In the genomic region with DNA sequence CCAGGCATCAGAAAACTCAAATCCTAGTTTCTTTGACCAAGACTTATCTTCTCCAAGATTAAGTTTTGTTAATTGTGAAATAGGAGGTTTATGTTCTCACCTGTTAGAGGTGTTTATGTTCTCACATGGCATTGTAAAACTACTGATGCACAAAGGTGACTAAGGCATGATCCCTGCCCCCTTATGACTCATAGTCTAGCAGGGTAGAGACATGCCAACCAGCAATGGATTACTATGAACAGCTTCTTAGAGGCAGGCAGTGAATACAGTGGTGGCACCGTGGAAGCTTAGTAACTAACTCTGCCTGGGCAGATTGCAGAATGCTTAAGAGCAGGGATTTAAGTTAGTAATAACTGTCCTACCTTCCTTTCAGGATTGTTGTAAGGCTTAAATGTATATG, we compare ENCODE assay signal across 17 cellular contexts.
DNase-seq lines count a peak whose midpoint lies in the region; FAIRE-seq and TF ChIP-seq lines count a peak whose summit lies in the region.
"Had no signal": no experiment of that assay in that cellular context is flagged by ENCODE, and none has a peak within 500 bp of the region (broad histone marks: within the 10 kb centered on the region; RNA-seq: fewer than 3 reads in every experiment).

No MANE protein-coding gene starts in this region.

- TF ChIP-seq CTCF in MM.1S (IDR thresholded peaks at IDR 0.05; ENCODE audit: low read length) (no peak), bronchial epithelial cell (IDR thresholded peaks at IDR 0.05; ENCODE audit: insufficient read depth, low read length, severe bottlenecking) (no peak), vagina (IDR thresholded peaks at IDR 0.05) (no peak), GM10266 (IDR thresholded peaks at IDR 0.05; ENCODE audit: control insufficient read depth, insufficient read depth, low read depth, missing control alignments) (no peak)

- no peaks in the 10 kb centered on the region for H3K9me2 ChIP-seq in MM.1S (replicated peaks; ENCODE audit: insufficient read depth, low read length)

- TF ChIP-seq POLR2A in vagina (IDR thresholded peaks at IDR 0.05): no peak

- H3K9me3 ChIP-seq in MM.1S (replicated peaks; ENCODE audit: insufficient read depth, low read length) (no peaks in the 10 kb centered on the region), vagina (no peaks in the 10 kb centered on the region)

- DNase-seq in ACHN: peak; percentile 77
- no peak for DNase-seq in MM.1S
- DNase-seq in bronchial epithelial cell (ENCODE audit: low read depth): peak; percentile 96
- DNase-seq in kidney glomerular epithelial cell (lab: John Stamatoyannopoulos, UW): peak; percentile 76
- DNase-seq in vagina (ENCODE audit: extremely low spot score in 2 of 2): no peak
- DNase-seq in SKM-1 treated with dmso at 0.1 percent for 144 hours (lab: John Stamatoyannopoulos, UW; ENCODE audit: unreplicated experiment): no peak
- no peak for DNase-seq in GM10266 (ENCODE audit: extremely low spot score)
- DNase-seq: AML-193, DMS153, EL, H7, NCI-H1417 treated with DMSO at 0.1 percent for 48 hours, NCI-H1930, NCI-H748 treated with DMSO at 0.1 percent for 48 hours, PC-3 had no signal

- no peak overlapping the region for H3K9ac ChIP-seq in MM.1S (ENCODE audit: low read length)

- H3K27ac ChIP-seq in MM.1S (ENCODE audit: low read length) (no peak overlapping the region), vagina (no peak overlapping the region)

- no peaks in the 10 kb centered on the region for H3K36me3 ChIP-seq in MM.1S (replicated peaks; ENCODE audit: insufficient read depth, low read length)
- H3K36me3 ChIP-seq in bronchial epithelial cell (ENCODE audit: control insufficient read depth, insufficient read depth, low read length): no peaks in the 10 kb centered on the region
- no peaks in the 10 kb centered on the region for H3K36me3 ChIP-seq in vagina

- H3K4me3 ChIP-seq in MM.1S (ENCODE audit: low read length) (no peak overlapping the region), bronchial epithelial cell (ENCODE audit: low read depth, low read length) (no peak overlapping the region), vagina (no peak overlapping the region)

- FAIRE-seq in bronchial epithelial cell (lab: Jason Lieb, UNC): no peak
- FAIRE-seq: GM19239, HTR-8/SVneo had no signal

- H3K4me1 ChIP-seq in MM.1S (ENCODE audit: low read length) (peaks cover 39% of the 10 kb centered on the region), vagina (no peaks in the 10 kb centered on the region)

- H3F3A ChIP-seq in MM.1S (ENCODE audit: insufficient read depth, low read length): peaks cover 22% of the 10 kb centered on the region; the same call in 1 of the 2 replicates

- H4K20me1 ChIP-seq in MM.1S (ENCODE audit: insufficient read depth, low read length): no peaks in the 10 kb centered on the region

- intact Hi-C loops in vagina (cut with DNase I): no loop called here

- H2AFZ ChIP-seq in MM.1S (ENCODE audit: low read length): no peak overlapping the region

- no peaks in the 10 kb centered on the region for H3K27me3 ChIP-seq in MM.1S (replicated peaks; ENCODE audit: insufficient read depth, low read length)
- H3K27me3 ChIP-seq in bronchial epithelial cell (ENCODE audit: control insufficient read depth, insufficient read depth, low read length): no peaks in the 10 kb centered on the region
- H3K27me3 ChIP-seq in vagina: no peaks in the 10 kb centered on the region

- in situ Hi-C loops in ACHN (cut with HindIII; ENCODE audit: low pct_ligation_motif_present, low pct_unique_long_range_greater_than_20kb, low sequenced_read_pairs): no loop called here

- H3K79me2 ChIP-seq in MM.1S (ENCODE audit: low read length): no peaks in the 10 kb centered on the region

- H3K4me2 ChIP-seq in MM.1S (ENCODE audit: low read depth, low read length): peak overlapping the region; percentile 44; the same call in 1 of the 2 replicates

Comparison
In these comparisons a context has a peak if more than half of its experiments do, and no peak if none do; other contexts are left out.
1. DNase-seq: peak in ACHN (single experiment), bronchial epithelial cell (single experiment) and kidney glomerular epithelial cell (single experiment); none in MM.1S (single experiment), vagina (0 of 2), SKM-1 treated with dmso at 0.1 percent for 144 hours (single experiment) and GM10266 (single experiment).